8 cellular contexts compared by ENCODE assay signal in genomic region chr17:67546578-67547527, GRCh38.
DNase-seq lines count a peak whose midpoint lies in the region; ATAC-seq lines count a peak whose summit lies in the region.

No MANE protein-coding gene starts in this region.

- no peak overlapping the region for H3K4me3 Mint-ChIP-seq in activated T-helper 17 cell treated with anti-CD3 and anti-CD28 coated beads, Interleukin-2, amount 50 U/mL, for 72 hours

- peaks cover 20% of the 10 kb centered on the region for H3K36me3 Mint-ChIP-seq in activated T-helper 17 cell treated with anti-CD3 and anti-CD28 coated beads, Interleukin-2, amount 50 U/mL, for 72 hours (ENCODE audit: low read depth)

- peak; percentile 94 for ATAC-seq in HG02938 (IDR thresholded peaks at IDR 0.05; ENCODE audit: unreplicated experiment)
- no peak for ATAC-seq in activated T-helper 17 cell treated with anti-CD3 and anti-CD28 coated beads, Interleukin-2, amount 50 U/mL, for 72 hours (replicated peaks)
- ATAC-seq in left lobe of liver: peak; percentile 73

- no peaks in the 10 kb centered on the region for H3K27me3 Mint-ChIP-seq in activated T-helper 17 cell treated with anti-CD3 and anti-CD28 coated beads, Interleukin-2, amount 50 U/mL, for 72 hours

- no peaks in the 10 kb centered on the region for H3K9me3 Mint-ChIP-seq in activated T-helper 17 cell treated with anti-CD3 and anti-CD28 coated beads, Interleukin-2, amount 50 U/mL, for 72 hours

- H3K27ac Mint-ChIP-seq in activated T-helper 17 cell treated with anti-CD3 and anti-CD28 coated beads, Interleukin-2, amount 50 U/mL, for 72 hours: peak overlapping the region; percentile 57

- H3K4me1 Mint-ChIP-seq in activated T-helper 17 cell treated with anti-CD3 and anti-CD28 coated beads, Interleukin-2, amount 50 U/mL, for 72 hours: peaks cover 12% of the 10 kb centered on the region

- DNase-seq in SIG-M5 treated with dmso at 0.1 percent for 504 hours (lab: John Stamatoyannopoulos, UW; ENCODE audit: unreplicated experiment): peak; percentile 65
- no peak for DNase-seq in SIG-M5 (lab: John Stamatoyannopoulos, UW)
- peak; percentile 51 for DNase-seq in left lobe of liver (ENCODE audit: low spot score)
- no peak for DNase-seq in AG08395 (ENCODE audit: low spot score)
- DNase-seq in SW 1271 (lab: John Stamatoyannopoulos, UW): no peak
- DNase-seq in stimulated activated naive CD4-positive, alpha-beta T cell treated with Interleukin-2 at 50 U/mL for 16 hours (lab: John Stamatoyannopoulos, UW): no peak

Comparison
In these comparisons a context has a peak if more than half of its experiments do, and no peak if none do; other contexts are left out.
1. DNase-seq: peak in SIG-M5 treated with dmso at 0.1 percent for 504 hours (single experiment) and left lobe of liver (single experiment); none in SIG-M5 (single experiment), AG08395 (single experiment), SW 1271 (0 of 2) and stimulated activated naive CD4-positive, alpha-beta T cell treated with Interleukin-2 at 50 U/mL for 16 hours (single experiment).